9 cellular contexts compared by ENCODE assay signal in genomic region chr2:221574231-221574570, GRCh38. TPM values are rescaled to one million over a fixed set of nuclear protein-coding genes. Genes with fewer than 3 reads are reported as not detected.
DNase-seq lines count a peak whose midpoint lies in the region; ATAC-seq, FAIRE-seq and TF ChIP-seq lines count a peak whose summit lies in the region.
"Had no signal": no experiment of that assay in that cellular context is flagged by ENCODE, and none has a peak within 500 bp of the region (broad histone marks: within the 10 kb centered on the region; RNA-seq: fewer than 3 reads in every experiment).

No MANE protein-coding gene starts in this region.

- no peak overlapping the region for H3K9ac ChIP-seq in liver (ENCODE audit: low read depth in 1 of 2, low read length in 2 of 2)

- no peak overlapping the region for H3K27ac Mint-ChIP-seq in activated T-cell treated with anti-CD3 and anti-CD28 coated beads, Interleukin-2, amount 50 U/mL, for 24 hours

- 13% methylated on average over 7 of the region's 7 CpGs for WGBS in liver
- 20% methylated on average over 7 of the region's 7 CpGs for WGBS in suprapubic skin

- FAIRE-seq in GM19239 (lab: Jason Lieb, UNC): no peak

- no peak overlapping the region for H3K27ac ChIP-seq in liver (ENCODE audit: low read depth in 1 of 2, low read length in 2 of 2)
- H3K27ac ChIP-seq in suprapubic skin: no peak overlapping the region
- H3K27ac ChIP-seq: C4-2B had no signal

- H3K9me3 ChIP-seq in liver (ENCODE audit: control insufficient read depth in 4 of 4, low read length in 3 of 4): no peaks in the 10 kb centered on the region
- H3K9me3 ChIP-seq in suprapubic skin: no peaks in the 10 kb centered on the region

- no peak for ATAC-seq in GM21526 (IDR thresholded peaks at IDR 0.05; ENCODE audit: low FRiP score, unreplicated experiment)

- H3K4me1 ChIP-seq in liver (ENCODE audit: control insufficient read depth in 4 of 4, insufficient read depth in 4 of 4, low read length in 3 of 4) (peaks cover 6 to 32% (median 23%) of the 10 kb centered on the region in 4 donors), suprapubic skin (peaks cover 38% of the 10 kb centered on the region)

- TF ChIP-seq CTCF in astrocyte of the cerebellum (IDR thresholded peaks at IDR 0.05; ENCODE audit: low read depth, low read length, missing control alignments) (no peak), liver (IDR thresholded peaks at IDR 0.05; ENCODE audit: low read depth, low read length, missing input control) (no peak), suprapubic skin (IDR thresholded peaks at IDR 0.05) (no peak)

- peaks cover 6% of the 10 kb centered on the region for H3K36me3 Mint-ChIP-seq in activated T-cell treated with anti-CD3 and anti-CD28 coated beads, Interleukin-2, amount 50 U/mL, for 24 hours (ENCODE audit: low read depth)

- peaks cover 0 to 16% (median 5%) of the 10 kb centered on the region in 4 donors for H3K27me3 ChIP-seq in liver (ENCODE audit: control insufficient read depth in 4 of 4, insufficient read depth in 4 of 4, low read length in 3 of 4)
- peaks cover 9% of the 10 kb centered on the region for H3K27me3 ChIP-seq in suprapubic skin

- peaks cover 38% of the 10 kb centered on the region for H3K4me1 Mint-ChIP-seq in activated T-cell treated with anti-CD3 and anti-CD28 coated beads, Interleukin-2, amount 50 U/mL, for 24 hours (ENCODE audit: low read depth)

- H3K9me3 Mint-ChIP-seq in activated T-cell treated with anti-CD3 and anti-CD28 coated beads, Interleukin-2, amount 50 U/mL, for 24 hours: no peaks in the 10 kb centered on the region

- no peaks in the 10 kb centered on the region for H3K36me3 ChIP-seq in liver (ENCODE audit: control insufficient read depth in 4 of 4, insufficient read depth in 3 of 4, low read depth in 1 of 4, low read length in 3 of 4)
- H3K36me3 ChIP-seq in suprapubic skin: no peaks in the 10 kb centered on the region

- H3K4me3 Mint-ChIP-seq in activated T-cell treated with anti-CD3 and anti-CD28 coated beads, Interleukin-2, amount 50 U/mL, for 24 hours: peak overlapping the region; percentile 88

- no peak for DNase-seq in activated T-cell treated with anti-CD3 and anti-CD28 coated beads, Interleukin-2, amount 50 U/mL, for 24 hours
- DNase-seq in activated T-cell treated with anti-CD3 and anti-CD28 coated beads for 4 hours: no peak
- no peak for DNase-seq in astrocyte of the cerebellum (ENCODE audit: low read depth)
- DNase-seq in suprapubic skin (ENCODE audit: low spot score in 2 of 2): no peak
- DNase-seq in GM19239 (ENCODE audit: insufficient read length, low spot score): no peak
- no peak for DNase-seq in AG08396 (ENCODE audit: low spot score)

- in situ Hi-C loops in astrocyte of the cerebellum (cut with HindIII; ENCODE audit: low sequenced_read_pairs): no loop called here

- TF ChIP-seq EP300 in suprapubic skin (IDR thresholded peaks at IDR 0.05): no peak

- no peak for TF ChIP-seq RAD21 in liver (IDR thresholded peaks at IDR 0.05)

- H3K27me3 Mint-ChIP-seq in activated T-cell treated with anti-CD3 and anti-CD28 coated beads, Interleukin-2, amount 50 U/mL, for 24 hours: peaks cover 71% of the 10 kb centered on the region

- H3K4me3 ChIP-seq in astrocyte of the cerebellum (ENCODE audit: low read depth, low read length): peak overlapping the region; percentile 83
- peak overlapping the region; percentile 55 to 70 (median 63) for H3K4me3 ChIP-seq in liver (ENCODE audit: low read depth in 1 of 3, low read length in 3 of 3)
- H3K4me3 ChIP-seq in suprapubic skin: peak overlapping the region; percentile 94

- TF ChIP-seq POLR2A in suprapubic skin (IDR thresholded peaks at IDR 0.05): no peak

TF ChIP-seq in liver, 16 proteins besides CTCF, POLR2A, EP300 and RAD21:
- TF ChIP-seq NR2F2 (IDR thresholded peaks at IDR 0.05) (no peak), TAF1 (conservative IDR thresholded peaks at IDR 0.05) (no peak), HNF4G (IDR thresholded peaks at IDR 0.05) (no peak), RXRA (IDR thresholded peaks at IDR 0.05) (no peak), FOXA2 (IDR thresholded peaks at IDR 0.05) (no peak), FOXA1 (IDR thresholded peaks at IDR 0.05) (no peak), REST (IDR thresholded peaks at IDR 0.05) (no peak), HNF4A (conservative IDR thresholded peaks at IDR 0.05) (no peak), YY1 (IDR thresholded peaks at IDR 0.05) (no peak), ZBTB33 (IDR thresholded peaks at IDR 0.05) (no peak), EGR1 (IDR thresholded peaks at IDR 0.05; ENCODE audit: low read depth in 2 of 2) (no peak), SP1 (IDR thresholded peaks at IDR 0.05) (no peak), GABPA (IDR thresholded peaks at IDR 0.05 in 1 of 2, conservative IDR thresholded peaks at IDR 0.05 in 1 of 2) (no peak), JUND (IDR thresholded peaks at IDR 0.05) (no peak)
- TF ChIP-seq, protein P1, sequence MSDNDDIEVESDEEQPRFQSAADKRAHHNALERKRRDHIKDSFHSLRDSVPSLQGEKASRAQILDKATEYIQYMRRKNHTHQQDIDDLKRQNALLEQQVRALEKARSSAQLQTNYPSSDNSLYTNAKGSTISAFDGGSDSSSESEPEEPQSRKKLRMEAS (IDR thresholded peaks at IDR 0.05): no peak
- TF ChIP-seq, protein P2, sequence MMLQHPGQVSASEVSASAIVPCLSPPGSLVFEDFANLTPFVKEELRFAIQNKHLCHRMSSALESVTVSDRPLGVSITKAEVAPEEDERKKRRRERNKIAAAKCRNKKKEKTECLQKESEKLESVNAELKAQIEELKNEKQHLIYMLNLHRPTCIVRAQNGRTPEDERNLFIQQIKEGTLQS (IDR thresholded peaks at IDR 0.05): no peak

RNA-seq across cellular contexts. Expression of gene EPHA4, which starts 2.1 kb away (rescaled TPM):
- 1 to 10 TPM; 1.1 to 2.3 TPM for total RNA-seq in liver
- 1 to 10 TPM in 1 of 2 donors, under 1 TPM in 1; 0.43 to 1.1 TPM for polyA plus RNA-seq in liver
- 10 to 100 TPM; 49.9 to 70.6 (median 67.8) TPM for total RNA-seq in suprapubic skin

Comparison
In these comparisons a context has a peak if more than half of its experiments do, and no peak if none do; other contexts are left out.
1. RNA of gene EPHA4, which starts 2.1 kb away (total RNA-seq): 49.9 to 70.6 TPM in suprapubic skin; 1.1 to 2.3 TPM in liver; every median in the first group is over 10 times any median in the second.
2. Peak in every context shown above with its lines, with median percentiles within 50 percentile points of each other: H3K4me3 ChIP-seq.